In genomic region chr9:72315089-72315509, GRCh38 we compare ENCODE assay signal across 8 cellular contexts. TPM values are rescaled to one million over a fixed set of nuclear protein-coding genes. Genes with fewer than 3 reads are reported as not detected.
DNase-seq lines count a peak whose midpoint lies in the region; ATAC-seq and TF ChIP-seq lines count a peak whose summit lies in the region.

No MANE protein-coding gene starts in this region.

- H3K9me3 Mint-ChIP-seq in dendritic cell treated with granulocyte-macrophage colony-stimulating factor and Interleukin-4, amounts not matched to agents 40 ng/mL and 50 ng/mL, for 4 days: no peaks in the 10 kb centered on the region
- no peaks in the 10 kb centered on the region for H3K9me3 Mint-ChIP-seq in activated CD8-positive, alpha-beta T cell treated with anti-CD3 and anti-CD28 coated beads for 36 hours

- H3K9me3 ChIP-seq in muscle layer of colon (ENCODE audit: low read length): no peaks in the 10 kb centered on the region

- no peaks in the 10 kb centered on the region for H3K27me3 Mint-ChIP-seq in dendritic cell treated with granulocyte-macrophage colony-stimulating factor and Interleukin-4, amounts not matched to agents 40 ng/mL and 50 ng/mL, for 4 days
- peaks cover 2% of the 10 kb centered on the region for H3K27me3 Mint-ChIP-seq in activated CD8-positive, alpha-beta T cell treated with anti-CD3 and anti-CD28 coated beads for 36 hours

- H3K4me1 ChIP-seq in muscle layer of colon (ENCODE audit: insufficient read depth, low read length): peaks cover 36% of the 10 kb centered on the region

- DNase-seq in A172 (ENCODE audit: low spot score) (peak; percentile 19), M059J (ENCODE audit: low read depth) (peak; percentile 93), NCI-H510A treated with DMSO at 0.1 percent for 48 hours (lab: John Stamatoyannopoulos, UW) (no peak)
- no peak for DNase-seq in activated CD8-positive, alpha-beta T cell treated with anti-CD3 and anti-CD28 coated beads for 36 hours
- no peak for DNase-seq in activated naive CD4-positive, alpha-beta T cell treated with Interleukin-2 at 50 U/mL for 16 hours

- no peaks in the 10 kb centered on the region for H3K36me3 ChIP-seq in muscle layer of colon (ENCODE audit: insufficient read depth, low read length)

- H3K27me3 ChIP-seq in muscle layer of colon (ENCODE audit: control insufficient read depth in 1 of 2, insufficient read depth in 2 of 2, low read length in 2 of 2): no peaks in the 10 kb centered on the region

- peaks cover 46% of the 10 kb centered on the region for H3K4me1 Mint-ChIP-seq in dendritic cell treated with granulocyte-macrophage colony-stimulating factor and Interleukin-4, amounts not matched to agents 40 ng/mL and 50 ng/mL, for 4 days (ENCODE audit: low read depth)
- H3K4me1 Mint-ChIP-seq in activated CD8-positive, alpha-beta T cell treated with anti-CD3 and anti-CD28 coated beads for 36 hours (ENCODE audit: low read depth): no peaks in the 10 kb centered on the region

- peak overlapping the region; percentile 17 for H3K9ac ChIP-seq in muscle layer of colon (ENCODE audit: low read length)

- CTCF ChIA-PET in activated CD8-positive, alpha-beta T cell treated with anti-CD3 and anti-CD28 coated beads for 36 hours (lab: Charles Lee): interaction anchor here (1.4 to 2.2 kb wide), 2 partner anchors 34 to 278 kb away, joined by 6 to 11 read pairs; no protein-coding TSS in a partner anchor

- no peak overlapping the region for H3K4me3 Mint-ChIP-seq in dendritic cell treated with granulocyte-macrophage colony-stimulating factor and Interleukin-4, amounts not matched to agents 40 ng/mL and 50 ng/mL, for 4 days
- no peak overlapping the region for H3K4me3 Mint-ChIP-seq in activated CD8-positive, alpha-beta T cell treated with anti-CD3 and anti-CD28 coated beads for 36 hours

- peak overlapping the region; percentile 29 for H3K27ac ChIP-seq in muscle layer of colon (ENCODE audit: low read depth, low read length)

- POLR2A ChIA-PET in activated CD8-positive, alpha-beta T cell treated with anti-CD3 and anti-CD28 coated beads for 36 hours (lab: Charles Lee): no interaction called here

- peak overlapping the region; percentile 69 for H3K27ac Mint-ChIP-seq in dendritic cell treated with granulocyte-macrophage colony-stimulating factor and Interleukin-4, amounts not matched to agents 40 ng/mL and 50 ng/mL, for 4 days
- no peak overlapping the region for H3K27ac Mint-ChIP-seq in activated CD8-positive, alpha-beta T cell treated with anti-CD3 and anti-CD28 coated beads for 36 hours

- intact Hi-C loops in dendritic cell treated with granulocyte-macrophage colony-stimulating factor and Interleukin-4, amounts not matched to agents 40 ng/mL and 50 ng/mL, for 4 days (cut with micrococcal nuclease): no loop called here
- intact Hi-C loops in activated CD8-positive, alpha-beta T cell treated with anti-CD3 and anti-CD28 coated beads for 36 hours (cut with micrococcal nuclease): no loop called here

- peaks cover 70% of the 10 kb centered on the region for H3K36me3 Mint-ChIP-seq in dendritic cell treated with granulocyte-macrophage colony-stimulating factor and Interleukin-4, amounts not matched to agents 40 ng/mL and 50 ng/mL, for 4 days (ENCODE audit: low read depth)
- no peaks in the 10 kb centered on the region for H3K36me3 Mint-ChIP-seq in activated CD8-positive, alpha-beta T cell treated with anti-CD3 and anti-CD28 coated beads for 36 hours (ENCODE audit: low read depth)

- no peak for TF ChIP-seq CTCF in activated CD8-positive, alpha-beta T cell treated with anti-CD3 and anti-CD28 coated beads for 36 hours (IDR thresholded peaks at IDR 0.05)

- no peak for ATAC-seq in activated CD8-positive, alpha-beta T cell treated with anti-CD3 and anti-CD28 coated beads for 36 hours
- ATAC-seq in GM18502 (IDR thresholded peaks at IDR 0.05; ENCODE audit: poor library complexity, unreplicated experiment): no peak

- H3K4me3 ChIP-seq in muscle layer of colon (ENCODE audit: low read depth in 1 of 2, low read length in 2 of 2): peak overlapping the region in 1 of 2 donors; percentile 38

RNA-seq across cellular contexts. Expression of gene ZFAND5, which starts 49.9 kb away (rescaled TPM):
- 113 and 135 TPM in 2 replicates for total RNA-seq in A172 (2014; rRNA removed; shearing (Covaris generic))
- total RNA-seq in M059J (2014; rRNA removed; shearing (Covaris generic)): 174 and 216 TPM in 2 replicates
- 10 to 100 TPM; 79.4 to 88.9 TPM for total RNA-seq in activated CD8-positive, alpha-beta T cell treated with anti-CD3 and anti-CD28 coated beads for 36 hours

Comparison
In these comparisons a context has a peak if more than half of its experiments do, and no peak if none do; other contexts are left out.
1. DNase-seq: peak in A172 (single experiment) and M059J (single experiment); none in activated CD8-positive, alpha-beta T cell treated with anti-CD3 and anti-CD28 coated beads for 36 hours (single experiment), NCI-H510A treated with DMSO at 0.1 percent for 48 hours (single experiment) and activated naive CD4-positive, alpha-beta T cell treated with Interleukin-2 at 50 U/mL for 16 hours (single experiment).